8 cellular contexts compared by ENCODE assay signal in the genomic region with DNA sequence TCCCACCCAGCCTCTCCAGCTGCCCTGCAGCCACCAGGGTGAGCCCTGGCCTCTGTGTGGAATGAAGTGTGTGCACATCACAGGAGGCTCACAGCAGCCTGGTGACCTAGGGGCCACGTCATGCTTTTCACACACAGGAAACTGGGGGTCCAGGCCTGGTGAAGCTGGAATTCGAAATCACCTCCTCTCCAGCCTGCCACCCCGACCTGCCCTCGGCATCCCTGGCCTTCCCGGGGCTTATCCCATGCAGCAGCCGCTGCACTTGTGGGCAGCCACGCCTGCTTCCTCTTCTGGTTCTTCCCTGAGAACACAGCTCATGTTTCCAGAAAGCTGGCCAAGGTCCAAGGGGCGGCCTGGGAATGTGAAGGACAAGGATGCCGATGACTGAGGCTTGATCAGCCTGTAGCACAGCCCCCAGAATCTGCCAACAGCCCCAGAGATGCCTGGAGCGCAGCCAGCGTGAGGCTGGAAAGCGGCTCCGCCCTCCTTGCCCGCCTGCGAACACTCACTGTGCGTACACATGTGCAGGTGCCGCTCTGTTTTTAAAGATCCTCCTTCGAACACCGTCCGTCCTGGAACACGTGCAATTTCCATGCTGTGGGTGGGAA. TPM values are rescaled to one million over a fixed set of nuclear protein-coding genes. Genes with fewer than 3 reads are reported as not detected.
DNase-seq lines count a peak whose midpoint lies in the region; ATAC-seq and TF ChIP-seq lines count a peak whose summit lies in the region.

No MANE protein-coding gene starts in this region.

- H3K4me3 ChIP-seq in kidney epithelial cell (ENCODE audit: low read depth, low read length), result no peak overlapping the region

- no peaks in the 10 kb centered on the region for H3K9me3 Mint-ChIP-seq in chondrocyte (ENCODE audit: low read depth)
- H3K9me3 Mint-ChIP-seq in effector memory CD8-positive, alpha-beta T cell, result no peaks in the 10 kb centered on the region

- no peaks in the 10 kb centered on the region for H3K36me3 Mint-ChIP-seq in chondrocyte (ENCODE audit: low read depth)
- no peaks in the 10 kb centered on the region for H3K36me3 Mint-ChIP-seq in effector memory CD8-positive, alpha-beta T cell (ENCODE audit: insufficient read depth)

- peak; percentile 38 for DNase-seq in CD1c-positive myeloid dendritic cell (ENCODE audit: extremely low spot score)
- DNase-seq in NCI-H187 (lab: John Stamatoyannopoulos, UW), result peak; percentile 85 to 93
- DNase-seq in amniotic stem cell (lab: John Stamatoyannopoulos, UW), result peak; percentile 83
- DNase-seq in kidney epithelial cell (ENCODE audit: low read depth), result peak; percentile 56
- DNase-seq in chondrocyte (ENCODE audit: low spot score), result no peak
- no peak for DNase-seq in effector memory CD8-positive, alpha-beta T cell

- ATAC-seq in HG03565 (IDR thresholded peaks at IDR 0.05; ENCODE audit: unreplicated experiment), result no peak
- ATAC-seq in HG03354 (IDR thresholded peaks at IDR 0.05; ENCODE audit: poor library complexity, severe bottlenecking, unreplicated experiment), result no peak
- ATAC-seq in effector memory CD8-positive, alpha-beta T cell (replicated peaks), result no peak

- H3K27ac Mint-ChIP-seq in chondrocyte (ENCODE audit: unreplicated experiment), result no peak overlapping the region
- H3K27ac Mint-ChIP-seq in effector memory CD8-positive, alpha-beta T cell, result peak overlapping the region in 1 of 2 donors; percentile 62

- peaks cover 43% of the 10 kb centered on the region for H3K27me3 ChIP-seq in kidney epithelial cell (ENCODE audit: control insufficient read depth, insufficient read depth, low read length)

- H3K36me3 ChIP-seq in kidney epithelial cell (ENCODE audit: control insufficient read depth, insufficient read depth, low read length), result no peaks in the 10 kb centered on the region

- H3K27me3 Mint-ChIP-seq in chondrocyte (ENCODE audit: low read depth), result peaks cover 17% of the 10 kb centered on the region
- H3K27me3 Mint-ChIP-seq in effector memory CD8-positive, alpha-beta T cell, result peaks cover 11 to 24% of the 10 kb centered on the region in 2 donors

- no peak for TF ChIP-seq CTCF in kidney epithelial cell (IDR thresholded peaks at IDR 0.05; ENCODE audit: insufficient read depth, low read length, poor library complexity, severe bottlenecking)
- no peak for TF ChIP-seq CTCF in chondrocyte (IDR thresholded peaks at IDR 0.05)

- H3K4me3 Mint-ChIP-seq in chondrocyte (ENCODE audit: unreplicated experiment), result no peak overlapping the region
- H3K4me3 Mint-ChIP-seq in effector memory CD8-positive, alpha-beta T cell, result no peak overlapping the region

- H3K4me1 Mint-ChIP-seq in chondrocyte (ENCODE audit: low read depth), result peaks cover 18% of the 10 kb centered on the region
- H3K4me1 Mint-ChIP-seq in effector memory CD8-positive, alpha-beta T cell (ENCODE audit: low read depth in 2 of 2), result peaks cover 3 to 11% of the 10 kb centered on the region in 2 donors

RNA-seq across cellular contexts. Expression of a gene that starts 4.2 kb away (rescaled TPM):
- 0.08 and 0.14 TPM in 2 replicates for total RNA-seq in kidney epithelial cell
- 0.10 TPM in 1 of 3 replicates, not detected in the others for total RNA-seq in chondrocyte

Comparison
In these comparisons a context has a peak if more than half of its experiments do, and no peak if none do; other contexts are left out.
1. DNase-seq: peak in CD1c-positive myeloid dendritic cell (single experiment), NCI-H187 (2 of 2), amniotic stem cell (single experiment) and kidney epithelial cell (single experiment); none in chondrocyte (single experiment) and effector memory CD8-positive, alpha-beta T cell (0 of 3).